13 cellular contexts compared by ENCODE assay signal in the genomic region with DNA sequence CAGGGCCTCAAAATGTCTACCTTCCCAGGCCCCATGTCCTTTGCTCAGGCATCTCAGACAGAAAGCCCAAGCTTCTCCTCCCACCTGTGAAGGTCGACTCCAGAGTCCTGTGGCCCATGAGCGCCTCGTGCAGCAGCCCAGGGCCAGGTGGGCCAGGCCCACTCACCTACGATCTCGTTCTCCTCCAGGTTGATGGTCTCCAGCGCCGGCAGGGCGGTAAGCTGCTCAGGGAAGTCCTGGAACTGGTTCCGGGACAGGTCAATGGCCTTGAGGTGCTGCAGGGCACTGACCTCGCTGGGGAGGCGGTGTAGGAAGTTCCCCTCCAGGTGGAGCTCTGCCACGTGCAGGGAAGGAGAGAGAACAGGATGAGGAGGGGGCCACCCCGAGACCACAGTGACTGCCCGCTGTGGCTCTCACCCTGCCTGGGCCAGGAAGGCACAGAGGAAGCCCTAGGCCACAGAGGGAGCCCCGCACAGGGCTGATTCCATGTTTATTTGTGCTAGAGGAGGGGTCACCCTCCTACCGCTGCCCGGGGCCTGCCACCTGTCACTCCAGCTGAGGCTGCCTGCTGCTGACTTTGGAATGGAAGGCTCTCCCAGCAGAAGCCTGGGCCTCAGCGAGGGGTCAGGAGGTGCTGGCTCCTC. TPM values are rescaled to one million over a fixed set of nuclear protein-coding genes. Genes with fewer than 3 reads are reported as not detected.
DNase-seq lines count a peak whose midpoint lies in the region; ATAC-seq and TF ChIP-seq lines count a peak whose summit lies in the region.
"Had no signal": no experiment of that assay in that cellular context is flagged by ENCODE, and none has a peak within 500 bp of the region (broad histone marks: within the 10 kb centered on the region; RNA-seq: fewer than 3 reads in every experiment).

No MANE protein-coding gene starts in this region.

- peak overlapping the region; percentile 71 for H3K9ac ChIP-seq in Karpas-422 (ENCODE audit: low read length)

- H3K79me2 ChIP-seq in Karpas-422 (ENCODE audit: low read length): peaks cover 2% of the 10 kb centered on the region; the same call in 1 of the 2 replicates

- H3K4me3 ChIP-seq in Karpas-422 (ENCODE audit: low read length): peak overlapping the region; percentile 13; the same call in 1 of the 2 replicates
- H3K4me3 ChIP-seq in gastrocnemius medialis: no peak overlapping the region

- H3K27ac ChIP-seq in Karpas-422 (ENCODE audit: low read length) (peak overlapping the region; percentile 96), gastrocnemius medialis (peak overlapping the region; percentile 68 to 79 (median 75))
- H3K27ac ChIP-seq: foreskin keratinocyte had no signal

- no peak for DNase-seq in Karpas-422
- no peak for DNase-seq in left ventricle myocardium superior
- peak in 1 of 2 donors; percentile 34 for DNase-seq in gastrocnemius medialis
- no peak for DNase-seq in DMS114 treated with DMSO at 0.1 percent for 48 hours (lab: John Stamatoyannopoulos, UW; ENCODE audit: unreplicated experiment)
- DNase-seq: activated CD4-positive, alpha-beta T cell treated with anti-CD3 and anti-CD28 coated beads for 1 hour; activated naive CD4-positive, alpha-beta T cell; foreskin keratinocyte; mammary epithelial cell; SHP77 treated with DMSO at 0.1 percent for 48 hours had no signal

- peaks cover 86% of the 10 kb centered on the region for H3K4me1 ChIP-seq in Karpas-422 (ENCODE audit: low read length)
- H3K4me1 ChIP-seq in gastrocnemius medialis: peaks cover 21 to 50% of the 10 kb centered on the region in 2 donors
- H3K4me1 ChIP-seq: foreskin keratinocyte had no signal

- no peak overlapping the region for H2AFZ ChIP-seq in Karpas-422 (ENCODE audit: low read length)

- ATAC-seq in GM19023 (IDR thresholded peaks at IDR 0.05; ENCODE audit: unreplicated experiment) (peak; percentile 5), left ventricle myocardium superior (peak; percentile 6), gastrocnemius medialis (peak; percentile 13 to 40), GM19035 (IDR thresholded peaks at IDR 0.05; ENCODE audit: unreplicated experiment) (no peak), GM21447 (IDR thresholded peaks at IDR 0.05; ENCODE audit: unreplicated experiment) (no peak)
- ATAC-seq: foreskin keratinocyte had no signal

- TF ChIP-seq POLR2A in gastrocnemius medialis (IDR thresholded peaks at IDR 0.05): no peak

- H4K20me1 ChIP-seq in Karpas-422 (ENCODE audit: insufficient read depth, low read depth, low read length): no peaks in the 10 kb centered on the region

- H3K9me2 ChIP-seq in Karpas-422 (replicated peaks; ENCODE audit: insufficient read depth, low read length): no peaks in the 10 kb centered on the region

- H3K9me3 ChIP-seq in Karpas-422 (ENCODE audit: low read length) (no peaks in the 10 kb centered on the region), gastrocnemius medialis (no peaks in the 10 kb centered on the region)

- H3K36me3 ChIP-seq in Karpas-422 (ENCODE audit: insufficient read depth, low read length): no peaks in the 10 kb centered on the region
- no peaks in the 10 kb centered on the region for H3K36me3 ChIP-seq in gastrocnemius medialis

- intact Hi-C loops in left ventricle myocardium superior (cut with micrococcal nuclease) (no loop called here), gastrocnemius medialis (cut with DNase I; ENCODE audit: low total_unique reads) (loop anchor here (1.0 to 5.0 kb wide), 4 partner anchors 19 to 38 kb away; no protein-coding TSS in a partner anchor)

- H3K27me3 ChIP-seq in Karpas-422 (ENCODE audit: low read length) (no peaks in the 10 kb centered on the region), gastrocnemius medialis (no peaks in the 10 kb centered on the region)
- H3K27me3 ChIP-seq: foreskin keratinocyte had no signal

- peak in 1 of 5 experiments; percentile 12 for TF ChIP-seq CTCF in gastrocnemius medialis (IDR thresholded peaks at IDR 0.05 in 4 of 5, conservative IDR thresholded peaks at IDR 0.05 in 1 of 5)

- H3K4me2 ChIP-seq in Karpas-422 (ENCODE audit: low read depth, low read length, poor library complexity, severe bottlenecking): peak overlapping the region; percentile 53

- in situ Hi-C loops in gastrocnemius medialis (cut with MboI; ENCODE audit: low sequenced_read_pairs in 4 of 4): no loop called here

RNA-seq across cellular contexts. Expression of gene NPFFR1, which starts 40.0 kb away (rescaled TPM):
- not detected in 2 replicates for total RNA-seq in Karpas-422 (2014; rRNA removed; shearing (Covaris generic); ENCODE audit: low replicate concordance)
- total RNA-seq in left ventricle myocardium superior (0.02 TPM), gastrocnemius medialis (under 1 TPM in 1 of 4 donors, not detected in 3; 0.03 TPM)
- total RNA-seq: Daoy, foreskin keratinocyte had no signal

RNA-seq across cellular contexts. Expression of gene LRRC20, which starts 58.6 kb away (rescaled TPM):
- total RNA-seq in Karpas-422 (2014; rRNA removed; shearing (Covaris generic); ENCODE audit: low replicate concordance): 13.6 and 37.0 TPM in 2 replicates
- 60.9 TPM for total RNA-seq in left ventricle myocardium superior
- 100 to 1,000 TPM; 104 to 220 (median 128) TPM for total RNA-seq in gastrocnemius medialis

Comparison
In these comparisons a context has a peak if more than half of its experiments do, and no peak if none do; other contexts are left out.
1. ATAC-seq: peak in GM19023 (single experiment), left ventricle myocardium superior (single experiment) and gastrocnemius medialis (2 of 2); none in GM19035 (single experiment) and GM21447 (single experiment).